Comparison of ENCODE assay signal across 20 cellular contexts in the genomic region with DNA sequence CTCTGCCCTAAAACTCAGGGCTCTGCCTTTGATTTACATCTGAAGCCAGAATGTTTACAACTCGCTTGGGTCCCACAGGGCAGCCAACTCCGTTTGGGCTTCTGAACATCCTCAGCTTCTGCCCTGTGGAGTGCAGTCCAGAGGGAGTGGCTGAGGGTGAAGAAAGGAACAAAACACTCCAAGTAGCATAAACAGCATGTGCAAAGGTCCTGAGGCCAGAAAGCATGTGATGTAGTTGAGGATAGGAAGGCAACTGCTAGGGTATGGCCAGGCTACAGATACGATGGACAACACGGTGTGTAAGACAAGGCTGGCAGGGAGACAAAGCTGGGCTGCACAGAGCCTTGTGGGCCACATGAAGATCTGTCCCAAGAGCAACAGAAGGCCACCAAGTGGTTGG. TPM values are rescaled to one million over a fixed set of nuclear protein-coding genes. Genes with fewer than 3 reads are reported as not detected.
DNase-seq lines count a peak whose midpoint lies in the region; ATAC-seq and TF ChIP-seq lines count a peak whose summit lies in the region.
"Had no signal": no experiment of that assay in that cellular context is flagged by ENCODE, and none has a peak within 500 bp of the region (broad histone marks: within the 10 kb centered on the region; RNA-seq: fewer than 3 reads in every experiment).

No MANE protein-coding gene starts in this region.

- H3K36me3 ChIP-seq in Caco-2 (ENCODE audit: control insufficient read depth, insufficient read depth, low read length) = peaks cover 8% of the 10 kb centered on the region
- peaks cover 28 to 65% of the 10 kb centered on the region in 2 donors for H3K36me3 ChIP-seq in ascending aorta
- H3K36me3 ChIP-seq in hepatocyte (replicated peaks; ENCODE audit: insufficient read depth, low read depth) = no peaks in the 10 kb centered on the region
- H3K36me3 ChIP-seq: right lobe of liver had no signal

- CTCF ChIA-PET in Caco-2 (lab: Charles Lee) = no interaction called here

- H3K9me2 ChIP-seq in hepatocyte (replicated peaks; ENCODE audit: insufficient read depth) = no peaks in the 10 kb centered on the region

- H3K4me3 ChIP-seq in Caco-2 (ENCODE audit: low read depth, low read length) (no peak overlapping the region), ascending aorta (peak overlapping the region in 1 of 2 donors; percentile 22), hepatocyte (no peak overlapping the region)
- H3K4me3 ChIP-seq: dorsolateral prefrontal cortex, left lung, right lobe of liver, tibial nerve had no signal

- H3K27ac ChIP-seq in ascending aorta = peak overlapping the region; percentile 93 to 100
- H3K27ac ChIP-seq in hepatocyte = peak overlapping the region; percentile 77
- H3K27ac ChIP-seq in caudate nucleus (ENCODE audit: low read depth, low read length) = no peak overlapping the region

- peak overlapping the region; percentile 90 for H3K27ac Mint-ChIP-seq in Caco-2 (ENCODE audit: unreplicated experiment)
- peak overlapping the region in 2 of 7 donors; percentile 50 to 71 for H3K27ac Mint-ChIP-seq in CD14-positive monocyte
- H3K27ac Mint-ChIP-seq: CD8-positive, alpha-beta memory T cell; natural killer cell had no signal

- H3K4me3 Mint-ChIP-seq in Caco-2 (ENCODE audit: unreplicated experiment) (peak overlapping the region; percentile 55), CD14-positive monocyte (no peak overlapping the region)
- H3K4me3 Mint-ChIP-seq: CD8-positive, alpha-beta memory T cell; natural killer cell had no signal

- H3K27me3 ChIP-seq in Caco-2 (replicated peaks; ENCODE audit: control insufficient read depth, insufficient read depth, low read length) (no peaks in the 10 kb centered on the region), ascending aorta (no peaks in the 10 kb centered on the region), hepatocyte (no peaks in the 10 kb centered on the region)
- H3K27me3 ChIP-seq: dorsolateral prefrontal cortex, left lung, right lobe of liver, tibial nerve had no signal

- WGBS in hepatocyte (ENCODE audit: low lambda C conversion rate, missing lambda C conversion rate) = 78% methylated on average over 4 of the region's 4 CpGs

- BruUV-seq in Caco-2 (replicated peaks; lab: Mats Ljungman, UMichigan) = no TSS peak

- peaks cover 16% of the 10 kb centered on the region for H4K20me1 ChIP-seq in hepatocyte (ENCODE audit: insufficient read depth, poor library complexity, severe bottlenecking)

- intact Hi-C loops in Caco-2 (cut with micrococcal nuclease; ENCODE audit: unreplicated experiment) = no loop called here
- intact Hi-C loops in ascending aorta (cut with DNase I) = no loop called here
- intact Hi-C loops in sciatic nerve (cut with DNase I) = no loop called here
- intact Hi-C loops in CD14-positive monocyte (cut with micrococcal nuclease) = no loop called here

- H3K36me3 Mint-ChIP-seq in Caco-2 (ENCODE audit: insufficient read depth, unreplicated experiment) (peaks cover 97% of the 10 kb centered on the region), CD14-positive monocyte (peaks cover 70 to 76% of the 10 kb centered on the region in 2 donors)
- H3K36me3 Mint-ChIP-seq: CD8-positive, alpha-beta memory T cell; natural killer cell had no signal

- no peak for DNase-seq in Caco-2
- DNase-seq in ascending aorta (ENCODE audit: low spot score in 2 of 2) = no peak
- DNase-seq in hepatocyte (ENCODE audit: low spot score) = no peak
- peak; percentile 42 for DNase-seq in sciatic nerve (ENCODE audit: low spot score)
- DNase-seq in CD14-positive monocyte (ENCODE audit: low spot score) = no peak
- no peak for DNase-seq in caudate nucleus (lab: John Stamatoyannopoulos, UW)
- DNase-seq in NCI-H1092 (lab: John Stamatoyannopoulos, UW) = no peak
- DNase-seq in iPS-NIHi11 (ENCODE audit: low spot score) = no peak
- DNase-seq: activated gamma-delta T cell treated with Interleukin-2 at 50 U/mL for 16 hours; CD8-positive, alpha-beta memory T cell; dorsolateral prefrontal cortex; left lung; MV-4-11; natural killer cell; NCI-H69; PC-3; stimulated activated CD4-positive, alpha-beta T cell treated with anti-CD3 and anti-CD28 coated beads, Interleukin-4, amount 100 ng/mL, for 1 hour; stimulated activated CD8-positive, alpha-beta memory T cell treated with anti-CD3 and anti-CD28 coated beads, Interleukin-4, amount 100 ng/mL, for 48 hours had no signal

- no peak overlapping the region for H2AFZ ChIP-seq in hepatocyte

- H3K9me3 ChIP-seq in Caco-2 (no peaks in the 10 kb centered on the region), ascending aorta (no peaks in the 10 kb centered on the region), hepatocyte (ENCODE audit: low read depth) (no peaks in the 10 kb centered on the region)
- H3K9me3 ChIP-seq: left lung, right lobe of liver, tibial nerve had no signal

- H3K4me1 Mint-ChIP-seq in Caco-2 (ENCODE audit: low read depth, unreplicated experiment) (peaks cover 80% of the 10 kb centered on the region), CD14-positive monocyte (peaks cover 17% of the 10 kb centered on the region)
- H3K4me1 Mint-ChIP-seq: CD8-positive, alpha-beta memory T cell; natural killer cell had no signal

- peaks cover 87% of the 10 kb centered on the region for H3K79me2 ChIP-seq in hepatocyte

- H3K27me3 Mint-ChIP-seq in Caco-2 (ENCODE audit: insufficient read depth, unreplicated experiment) = no peaks in the 10 kb centered on the region
- peaks cover 3 to 14% (median 11%) of the 10 kb centered on the region in 3 donors for H3K27me3 Mint-ChIP-seq in CD14-positive monocyte (ENCODE audit: low read depth in 3 of 3)

- TF ChIP-seq CTCF in Caco-2 (IDR thresholded peaks at IDR 0.05; ENCODE audit: insufficient read depth in 1 of 2, low read depth in 1 of 2, low read length in 1 of 2, severe bottlenecking in 1 of 2, unreplicated experiment in 1 of 2) (no peak), ascending aorta (IDR thresholded peaks at IDR 0.05) (no peak), hepatocyte (IDR thresholded peaks at IDR 0.05; ENCODE audit: poor library complexity) (no peak), CD14-positive monocyte (IDR thresholded peaks at IDR 0.05) (no peak)

- POLR2A ChIA-PET in Caco-2 (lab: Charles Lee) = interaction anchor here (2.0 kb wide), 1 partner anchor 13 kb away, joined by 14 read pairs; the partner anchor contains the start of gene JAG1

- H3K4me2 ChIP-seq in hepatocyte = no peak overlapping the region

- no peaks in the 10 kb centered on the region for H3K9me3 Mint-ChIP-seq in Caco-2 (ENCODE audit: unreplicated experiment)
- H3K9me3 Mint-ChIP-seq in CD14-positive monocyte = peaks cover 0 to 3% (median 0%) of the 10 kb centered on the region in 7 donors
- H3K9me3 Mint-ChIP-seq: CD8-positive, alpha-beta memory T cell; natural killer cell had no signal

- no peak for ATAC-seq in sciatic nerve
- ATAC-seq: natural killer cell, right lobe of liver had no signal

- H3K4me1 ChIP-seq in Caco-2 = peaks cover 68% of the 10 kb centered on the region
- peaks cover 26 to 90% of the 10 kb centered on the region in 2 donors for H3K4me1 ChIP-seq in ascending aorta
- H3K4me1 ChIP-seq in hepatocyte (ENCODE audit: insufficient read depth) = peaks cover 62% of the 10 kb centered on the region
- H3K4me1 ChIP-seq: right lobe of liver had no signal

RNA-seq across cellular contexts. Expression of gene JAG1, which starts 12.5 kb away (rescaled TPM):
- total RNA-seq in Caco-2 (2022) (69.1 and 69.8 TPM in 2 replicates), ascending aorta (101 TPM), hepatocyte (51.5 and 52.6 TPM in 2 replicates), sciatic nerve (81.6 TPM)
- polyA plus RNA-seq in hepatocyte (19.2 and 21.0 TPM in 2 replicates), CD14-positive monocyte (under 1 TPM; 0.70 to 0.85 TPM)
